Comparison of ENCODE assay signal across 8 cellular contexts in genomic region chr19:51366050-51366998, GRCh38. TPM values are rescaled to one million over a fixed set of nuclear protein-coding genes. Genes with fewer than 3 reads are reported as not detected.
DNase-seq lines count a peak whose midpoint lies in the region; TF ChIP-seq lines count a peak whose summit lies in the region.

ETFB (minus strand) TSS chr19:51366388; CDS start chr19:51366326, 62 bp downstream.

- peak within 1 kb of the TSS; percentile 96 for H3K9ac ChIP-seq in rectal smooth muscle tissue (ENCODE audit: low read length)

- H3K36me3 ChIP-seq in rectal smooth muscle tissue (ENCODE audit: control insufficient read depth, insufficient read depth, low read length) (no peaks in the 10 kb centered on the region), uterus (no peaks in the 10 kb centered on the region)

- H3K4me3 ChIP-seq in astrocyte of the cerebellum (ENCODE audit: low read depth, low read length) (peak within 1 kb of the TSS; percentile 63), rectal smooth muscle tissue (ENCODE audit: low read length) (peak within 1 kb of the TSS; percentile 98), uterus (peak within 1 kb of the TSS; percentile 77 to 81)

- H3K4me1 ChIP-seq in rectal smooth muscle tissue (ENCODE audit: control insufficient read depth, insufficient read depth, low read length) (peaks cover 13% of the 10 kb centered on the region), uterus (no peaks in the 10 kb centered on the region)

- TF ChIP-seq CTCF in astrocyte of the cerebellum (IDR thresholded peaks at IDR 0.05; ENCODE audit: low read depth, low read length, missing control alignments) (no peak), uterus (IDR thresholded peaks at IDR 0.05) (no peak)

- H3K27me3 ChIP-seq in rectal smooth muscle tissue (ENCODE audit: control insufficient read depth, insufficient read depth, low read length): no peaks in the 10 kb centered on the region
- no peaks in the 10 kb centered on the region for H3K27me3 ChIP-seq in uterus

- H3K27ac ChIP-seq in rectal smooth muscle tissue (ENCODE audit: low read depth, low read length) (peak within 1 kb of the TSS; percentile 99), uterus (peak within 1 kb of the TSS; percentile 90 to 97)

- H3K9me3 ChIP-seq in uterus: no peaks in the 10 kb centered on the region

- DNase-seq in ELF-1 (ENCODE audit: low read depth, low spot score) (peak; percentile 98), HCEC 1CT (peak; percentile 98), NCI-H1092 treated with DMSO at 0.1 percent for 48 hours (lab: John Stamatoyannopoulos, UW) (peak; percentile 94), T1000 (lab: John Stamatoyannopoulos, UW) (peak; percentile 89), astrocyte of the cerebellum (ENCODE audit: low read depth) (peak; percentile 92), hepatic stellate cell (ENCODE audit: low spot score) (peak; percentile 99), uterus (peak; percentile 97 to 99)

- peak; percentile 94 to 97 for TF ChIP-seq POLR2A in uterus (IDR thresholded peaks at IDR 0.05)

- in situ Hi-C loops in astrocyte of the cerebellum (cut with HindIII; ENCODE audit: low sequenced_read_pairs): no loop called here

- intact Hi-C loops in uterus (cut with DNase I; ENCODE audit: low total_unique reads): no loop called here

RNA-seq across cellular contexts. Expression of gene ETFB, which starts in this region (rescaled TPM):
- total RNA-seq in uterus: 10 to 100 TPM; 18.8 to 56.6 (median 32.8) TPM

Comparison
In these comparisons a context has a peak if more than half of its experiments do, and no peak if none do; other contexts are left out.
1. Peak in every context shown above with its lines: DNase-seq, H3K4me3 ChIP-seq and H3K27ac ChIP-seq.